8 cellular contexts compared by ENCODE assay signal in the genomic region with DNA sequence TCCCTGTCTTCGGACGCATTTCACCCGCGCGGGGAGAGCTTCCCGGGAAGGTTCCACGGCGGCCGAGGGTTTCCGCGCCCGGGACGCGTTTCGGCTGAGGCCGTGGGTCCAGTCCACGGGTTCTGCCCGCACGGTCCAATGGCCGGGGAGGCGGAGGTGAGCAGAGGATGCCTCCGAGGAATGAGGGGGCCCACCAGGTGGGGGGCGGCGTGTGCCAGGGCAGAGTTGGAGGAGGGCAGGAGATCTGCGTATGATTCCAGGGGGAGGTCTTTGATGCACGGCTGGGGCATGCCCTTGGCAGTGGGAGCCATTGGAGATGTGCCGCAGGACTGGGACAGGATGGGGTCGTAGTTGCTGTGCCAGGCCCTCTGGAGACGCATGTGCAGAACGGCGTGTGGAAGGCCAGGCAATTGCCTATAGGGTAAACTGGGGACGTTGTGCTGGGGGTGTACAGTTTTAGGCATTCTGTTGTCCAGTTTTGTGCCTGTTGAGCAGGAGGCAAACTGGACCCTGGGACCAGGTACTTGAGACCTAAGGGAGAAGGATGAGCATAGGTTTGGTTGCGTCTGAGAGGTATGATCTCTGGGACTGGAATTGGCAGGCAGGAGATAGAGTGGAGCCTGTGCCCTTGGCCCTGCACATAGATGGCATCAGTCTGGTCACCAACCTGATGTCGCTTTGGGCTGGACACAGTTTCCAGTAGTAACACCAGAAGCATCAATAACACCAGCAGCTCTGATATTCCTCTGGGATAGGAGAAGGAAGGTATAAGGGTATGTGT. TPM values are rescaled to one million over a fixed set of nuclear protein-coding genes. Genes with fewer than 3 reads are reported as not detected.
DNase-seq lines count a peak whose midpoint lies in the region; ATAC-seq and TF ChIP-seq lines count a peak whose summit lies in the region.

No MANE protein-coding gene starts in this region.

- no peak for TF ChIP-seq CTCF in GM12875 (IDR thresholded peaks at IDR 0.05; ENCODE audit: borderline replicate concordance, insufficient read depth, low read depth, low read length)

- no peaks in the 10 kb centered on the region for H3K27me3 Mint-ChIP-seq in T-helper 2 cell treated with Interferon-gamma antibody and Interleukin-4, amounts not matched to agents 5 μg/mL and 100 μg/mL, for 36 hours (ENCODE audit: low read depth)
- H3K27me3 Mint-ChIP-seq in naive thymus-derived CD8-positive, alpha-beta T cell = no peaks in the 10 kb centered on the region

- no peak for TF ChIP-seq EP300 in Ishikawa (IDR thresholded peaks at IDR 0.05; ENCODE audit: borderline replicate concordance)

- TF ChIP-seq RAD21 in Ishikawa (IDR thresholded peaks at IDR 0.05; ENCODE audit: low read depth) = no peak; the same call in 1 of the 2 replicates

- peak overlapping the region; percentile 95 for H3K4me3 Mint-ChIP-seq in T-helper 2 cell treated with Interferon-gamma antibody and Interleukin-4, amounts not matched to agents 5 μg/mL and 100 μg/mL, for 36 hours
- peak overlapping the region; percentile 94 to 98 (median 96) for H3K4me3 Mint-ChIP-seq in naive thymus-derived CD8-positive, alpha-beta T cell

- POLR2A ChIA-PET in naive thymus-derived CD8-positive, alpha-beta T cell (lab: Charles Lee) = interaction anchor here (0.6 to 1.6 kb wide), 12 partner anchors 18 to 82 kb away, joined by 3 to 15 read pairs (median 4); partner anchors contain the start of genes RPS5, ZNF132, ZNF324B and ZNF497

- H3K36me3 Mint-ChIP-seq in T-helper 2 cell treated with Interferon-gamma antibody and Interleukin-4, amounts not matched to agents 5 μg/mL and 100 μg/mL, for 36 hours (ENCODE audit: low read depth) = peaks cover 5% of the 10 kb centered on the region
- peaks cover 0 to 8% (median 0%) of the 10 kb centered on the region in 3 donors for H3K36me3 Mint-ChIP-seq in naive thymus-derived CD8-positive, alpha-beta T cell

- peak; percentile 37 for DNase-seq in AG08395 (ENCODE audit: low spot score)
- DNase-seq in T-helper 2 cell treated with Interferon-gamma antibody and Interleukin-4, amounts not matched to agents 5 μg/mL and 100 μg/mL, for 36 hours (ENCODE audit: low spot score) = no peak
- no peak for DNase-seq in epithelial cell of prostate (ENCODE audit: low read depth, low spot score)
- no peak for DNase-seq in naive thymus-derived CD8-positive, alpha-beta T cell
- no peak for DNase-seq in Ammon's horn (ENCODE audit: low spot score)

- peaks cover 21% of the 10 kb centered on the region for H3K4me1 Mint-ChIP-seq in T-helper 2 cell treated with Interferon-gamma antibody and Interleukin-4, amounts not matched to agents 5 μg/mL and 100 μg/mL, for 36 hours (ENCODE audit: low read depth)
- peaks cover 25 to 41% (median 35%) of the 10 kb centered on the region in 4 donors for H3K4me1 Mint-ChIP-seq in naive thymus-derived CD8-positive, alpha-beta T cell

- peak overlapping the region; percentile 100 for H3K4me3 ChIP-seq in GM12875 (ENCODE audit: low read depth, low read length)

- H3K9me3 Mint-ChIP-seq in T-helper 2 cell treated with Interferon-gamma antibody and Interleukin-4, amounts not matched to agents 5 μg/mL and 100 μg/mL, for 36 hours = no peaks in the 10 kb centered on the region
- H3K9me3 Mint-ChIP-seq in naive thymus-derived CD8-positive, alpha-beta T cell = no peaks in the 10 kb centered on the region

- ATAC-seq in naive thymus-derived CD8-positive, alpha-beta T cell = no peak
- ATAC-seq in GM18520 (IDR thresholded peaks at IDR 0.05; ENCODE audit: unreplicated experiment) = no peak

- H3K27ac Mint-ChIP-seq in T-helper 2 cell treated with Interferon-gamma antibody and Interleukin-4, amounts not matched to agents 5 μg/mL and 100 μg/mL, for 36 hours = peak overlapping the region; percentile 26
- H3K27ac Mint-ChIP-seq in naive thymus-derived CD8-positive, alpha-beta T cell = peak overlapping the region; percentile 33 to 97 (median 82)

- peak overlapping the region; percentile 71 for H3K27ac ChIP-seq in epithelial cell of prostate

TF ChIP-seq in Ishikawa, 13 proteins besides CTCF, POLR2A, EP300 and RAD21:
- TF ChIP-seq YY1 (IDR thresholded peaks at IDR 0.05; ENCODE audit: low read depth) (no peak), ZBTB7A (IDR thresholded peaks at IDR 0.05; ENCODE audit: low read depth) (peak; percentile 61; the same call in 1 of the 2 replicates), EGR1 (IDR thresholded peaks at IDR 0.05) (no peak), NFIC (IDR thresholded peaks at IDR 0.05) (no peak), FOXM1 (IDR thresholded peaks at IDR 0.05; ENCODE audit: borderline replicate concordance, low read depth) (no peak), CEBPB (IDR thresholded peaks at IDR 0.05) (no peak), TCF12 (IDR thresholded peaks at IDR 0.05; ENCODE audit: low read depth) (no peak), TEAD4 (IDR thresholded peaks at IDR 0.05) (0 out of 2 replicates have a peak, but pooled peaks have one; percentile 10), TAF1 (IDR thresholded peaks at IDR 0.05; ENCODE audit: low read depth) (no peak; the same call in 1 of the 2 replicates), CREB1 (IDR thresholded peaks at IDR 0.05; ENCODE audit: low read depth) (no peak)
- TF ChIP-seq, protein P1, sequence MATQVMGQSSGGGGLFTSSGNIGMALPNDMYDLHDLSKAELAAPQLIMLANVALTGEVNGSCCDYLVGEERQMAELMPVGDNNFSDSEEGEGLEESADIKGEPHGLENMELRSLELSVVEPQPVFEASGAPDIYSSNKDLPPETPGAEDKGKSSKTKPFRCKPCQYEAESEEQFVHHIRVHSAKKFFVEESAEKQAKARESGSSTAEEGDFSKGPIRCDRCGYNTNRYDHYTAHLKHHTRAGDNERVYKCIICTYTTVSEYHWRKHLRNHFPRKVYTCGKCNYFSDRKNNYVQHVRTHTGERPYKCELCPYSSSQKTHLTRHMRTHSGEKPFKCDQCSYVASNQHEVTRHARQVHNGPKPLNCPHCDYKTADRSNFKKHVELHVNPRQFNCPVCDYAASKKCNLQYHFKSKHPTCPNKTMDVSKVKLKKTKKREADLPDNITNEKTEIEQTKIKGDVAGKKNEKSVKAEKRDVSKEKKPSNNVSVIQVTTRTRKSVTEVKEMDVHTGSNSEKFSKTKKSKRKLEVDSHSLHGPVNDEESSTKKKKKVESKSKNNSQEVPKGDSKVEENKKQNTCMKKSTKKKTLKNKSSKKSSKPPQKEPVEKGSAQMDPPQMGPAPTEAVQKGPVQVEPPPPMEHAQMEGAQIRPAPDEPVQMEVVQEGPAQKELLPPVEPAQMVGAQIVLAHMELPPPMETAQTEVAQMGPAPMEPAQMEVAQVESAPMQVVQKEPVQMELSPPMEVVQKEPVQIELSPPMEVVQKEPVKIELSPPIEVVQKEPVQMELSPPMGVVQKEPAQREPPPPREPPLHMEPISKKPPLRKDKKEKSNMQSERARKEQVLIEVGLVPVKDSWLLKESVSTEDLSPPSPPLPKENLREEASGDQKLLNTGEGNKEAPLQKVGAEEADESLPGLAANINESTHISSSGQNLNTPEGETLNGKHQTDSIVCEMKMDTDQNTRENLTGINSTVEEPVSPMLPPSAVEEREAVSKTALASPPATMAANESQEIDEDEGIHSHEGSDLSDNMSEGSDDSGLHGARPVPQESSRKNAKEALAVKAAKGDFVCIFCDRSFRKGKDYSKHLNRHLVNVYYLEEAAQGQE (IDR thresholded peaks at IDR 0.05; ENCODE audit: low read depth) = no peak
- TF ChIP-seq, protein P2, sequence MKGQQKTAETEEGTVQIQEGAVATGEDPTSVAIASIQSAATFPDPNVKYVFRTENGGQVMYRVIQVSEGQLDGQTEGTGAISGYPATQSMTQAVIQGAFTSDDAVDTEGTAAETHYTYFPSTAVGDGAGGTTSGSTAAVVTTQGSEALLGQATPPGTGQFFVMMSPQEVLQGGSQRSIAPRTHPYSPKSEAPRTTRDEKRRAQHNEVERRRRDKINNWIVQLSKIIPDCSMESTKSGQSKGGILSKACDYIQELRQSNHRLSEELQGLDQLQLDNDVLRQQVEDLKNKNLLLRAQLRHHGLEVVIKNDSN (IDR thresholded peaks at IDR 0.05) = no peak
- TF ChIP-seq, protein P3, sequence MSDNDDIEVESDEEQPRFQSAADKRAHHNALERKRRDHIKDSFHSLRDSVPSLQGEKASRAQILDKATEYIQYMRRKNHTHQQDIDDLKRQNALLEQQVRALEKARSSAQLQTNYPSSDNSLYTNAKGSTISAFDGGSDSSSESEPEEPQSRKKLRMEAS (IDR thresholded peaks at IDR 0.05) = peak; percentile 62

RNA-seq across cellular contexts. Expression of gene ZNF584, which starts 0.8 kb away (rescaled TPM):
- 10 to 100 TPM; 10.6 to 10.7 TPM for total RNA-seq in naive thymus-derived CD8-positive, alpha-beta T cell
- 1 to 10 TPM; 6.3 to 6.5 (median 6.4) TPM for polyA plus RNA-seq in naive thymus-derived CD8-positive, alpha-beta T cell

RNA-seq across cellular contexts. Expression of gene RNF225, which starts 13.7 kb away (rescaled TPM):
- 1 to 10 TPM in 1 of 2 experiments, under 1 TPM in 1; 0.39 to 1.2 TPM for total RNA-seq in naive thymus-derived CD8-positive, alpha-beta T cell
- polyA plus RNA-seq in naive thymus-derived CD8-positive, alpha-beta T cell = not detected

RNA-seq across cellular contexts. Expression of gene RPS5, which starts 22.1 kb away (rescaled TPM):
- 1,000 to 10,000 TPM; 1,656 to 1,664 TPM for total RNA-seq in naive thymus-derived CD8-positive, alpha-beta T cell
- 1,000 to 10,000 TPM; 1,899 to 2,106 (median 2,080) TPM for polyA plus RNA-seq in naive thymus-derived CD8-positive, alpha-beta T cell

RNA-seq across cellular contexts. Expression of gene ZNF837, which starts 28.4 kb away (rescaled TPM):
- 1 to 10 TPM; 5.6 to 5.8 TPM for total RNA-seq in naive thymus-derived CD8-positive, alpha-beta T cell
- polyA plus RNA-seq in naive thymus-derived CD8-positive, alpha-beta T cell = 10 to 100 TPM in 1 of 3 donors, 1 to 10 TPM in 2; 4.2 to 14.3 (median 9.9) TPM

RNA-seq across cellular contexts. Expression of gene ZNF132, which starts 30.8 kb away (rescaled TPM):
- 10 to 100 TPM in 1 of 2 experiments, 1 to 10 TPM in 1; 10.0 to 10.6 TPM for total RNA-seq in naive thymus-derived CD8-positive, alpha-beta T cell
- 1 to 10 TPM; 1.0 to 3.1 (median 2.0) TPM for polyA plus RNA-seq in naive thymus-derived CD8-positive, alpha-beta T cell
